19 cellular contexts compared by ENCODE assay signal in the genomic region with DNA sequence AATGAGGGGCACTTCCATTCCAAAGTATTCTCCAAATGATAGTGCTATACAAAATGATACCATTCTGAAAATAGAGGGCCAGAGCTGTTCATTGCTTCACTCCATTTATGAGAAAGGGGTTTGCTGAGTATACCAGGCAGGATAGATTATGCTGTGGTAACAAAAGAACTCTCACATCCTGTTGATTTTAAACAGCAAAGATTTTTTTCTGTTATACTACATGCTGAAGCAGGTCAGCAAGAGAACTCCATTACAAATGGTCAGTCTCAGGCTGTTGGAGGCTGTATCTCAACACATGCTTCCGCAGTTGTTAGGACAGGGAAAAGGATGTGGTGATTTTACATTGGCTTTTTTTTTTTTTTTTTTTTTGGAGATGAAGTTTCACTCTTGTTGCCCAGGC. TPM values are rescaled to one million over a fixed set of nuclear protein-coding genes. Genes with fewer than 3 reads are reported as not detected.
DNase-seq lines count a peak whose midpoint lies in the region; ATAC-seq and TF ChIP-seq lines count a peak whose summit lies in the region.
"Had no signal": no experiment of that assay in that cellular context is flagged by ENCODE, and none has a peak within 500 bp of the region (broad histone marks: within the 10 kb centered on the region; RNA-seq: fewer than 3 reads in every experiment).

No MANE protein-coding gene starts in this region.

- H3K9me3 Mint-ChIP-seq in activated CD4-positive, alpha-beta T cell treated with anti-CD3 and anti-CD28 coated beads, Interleukin-2, amount 10 ng/mL, durations not matched to agents 24 days and 14 days: no peaks in the 10 kb centered on the region
- H3K9me3 Mint-ChIP-seq in osteocyte (ENCODE audit: unreplicated experiment) (no peaks in the 10 kb centered on the region), CD14-positive monocyte (no peaks in the 10 kb centered on the region)

- no peaks in the 10 kb centered on the region for H3K27me3 Mint-ChIP-seq in activated CD4-positive, alpha-beta T cell treated with anti-CD3 and anti-CD28 coated beads, Interleukin-2, amount 10 ng/mL, durations not matched to agents 24 days and 14 days
- no peaks in the 10 kb centered on the region for H3K27me3 Mint-ChIP-seq in osteocyte (ENCODE audit: unreplicated experiment)
- H3K27me3 Mint-ChIP-seq in CD14-positive monocyte (ENCODE audit: low read depth in 3 of 3): no peaks in the 10 kb centered on the region

- H4K20me1 ChIP-seq in OCI-LY7 (ENCODE audit: insufficient read depth, low read length): no peaks in the 10 kb centered on the region; the same call in 1 of the 2 replicates

- H3K9me2 ChIP-seq in OCI-LY7 (ENCODE audit: insufficient read depth, low read length): no peaks in the 10 kb centered on the region

- ATAC-seq in gastrocnemius medialis (no peak), HG02623 (IDR thresholded peaks at IDR 0.05; ENCODE audit: unreplicated experiment) (no peak)
- ATAC-seq: left cardiac atrium had no signal

- peak overlapping the region; percentile 55 for H3K27ac Mint-ChIP-seq in activated CD4-positive, alpha-beta T cell treated with anti-CD3 and anti-CD28 coated beads, Interleukin-2, amount 10 ng/mL, durations not matched to agents 24 days and 14 days
- H3K27ac Mint-ChIP-seq in osteocyte (ENCODE audit: unreplicated experiment): peak overlapping the region; percentile 99
- no peak overlapping the region for H3K27ac Mint-ChIP-seq in CD14-positive monocyte

- no peak overlapping the region for H3K27ac ChIP-seq in OCI-LY7 (ENCODE audit: low read depth, low read length, poor library complexity, severe bottlenecking)
- peak overlapping the region; percentile 99 for H3K27ac ChIP-seq in brain microvascular endothelial cell
- peak overlapping the region in 2 of 4 donors; percentile 31 to 32 for H3K27ac ChIP-seq in gastrocnemius medialis
- H3K27ac ChIP-seq: neutrophil had no signal

- in situ Hi-C loops in brain microvascular endothelial cell (cut with HindIII; ENCODE audit: low pct_ligation_motif_present, low sequenced_read_pairs): no loop called here
- in situ Hi-C loops in gastrocnemius medialis (cut with MboI; ENCODE audit: low sequenced_read_pairs in 4 of 4): loop anchor here in 1 of 4 donors (10.0 kb wide), 1 partner anchor 137 kb away; the partner anchor contains the start of gene WDR19

- H3K4me1 ChIP-seq in OCI-LY7 (ENCODE audit: insufficient read depth, low read length, poor library complexity, severe bottlenecking): peaks cover 42% of the 10 kb centered on the region
- peaks cover 6 to 14% of the 10 kb centered on the region in 2 donors for H3K4me1 ChIP-seq in gastrocnemius medialis

- POLR2A ChIA-PET in OCI-LY7 (lab: Charles Lee): interaction anchor here (0.7 to 1.3 kb wide), 3 partner anchors 17 to 1060 kb away, joined by 3 to 4 read pairs (median 4); no protein-coding TSS in a partner anchor

- H3K4me3 ChIP-seq in OCI-LY7 (ENCODE audit: low read depth, low read length, poor library complexity, severe bottlenecking) (no peak overlapping the region), brain microvascular endothelial cell (ENCODE audit: low read depth, low read length) (no peak overlapping the region), gastrocnemius medialis (no peak overlapping the region)
- H3K4me3 ChIP-seq: upper lobe of left lung had no signal

- no peak for TF ChIP-seq POLR2A in gastrocnemius medialis (IDR thresholded peaks at IDR 0.05)

- H3K36me3 ChIP-seq in OCI-LY7 (ENCODE audit: insufficient read depth, low read length) (no peaks in the 10 kb centered on the region), brain microvascular endothelial cell (replicated peaks) (peaks cover 2% of the 10 kb centered on the region), gastrocnemius medialis (no peaks in the 10 kb centered on the region)
- H3K36me3 ChIP-seq: neutrophil, upper lobe of left lung had no signal

- no TSS peak for BruUV-seq in OCI-LY7 (replicated peaks; lab: Mats Ljungman, UMichigan)

- TF ChIP-seq CTCF in OCI-LY7 (conservative IDR thresholded peaks at IDR 0.05; ENCODE audit: low read length) (no peak), brain microvascular endothelial cell (IDR thresholded peaks at IDR 0.05; ENCODE audit: low read depth, low read length, missing control alignments) (no peak), osteocyte (IDR thresholded peaks at IDR 0.05) (no peak), gastrocnemius medialis (IDR thresholded peaks at IDR 0.05 in 4 of 5, conservative IDR thresholded peaks at IDR 0.05 in 1 of 5) (no peak), CD14-positive monocyte (IDR thresholded peaks at IDR 0.05) (no peak)

- peak overlapping the region; percentile 89 for H3K4me3 Mint-ChIP-seq in activated CD4-positive, alpha-beta T cell treated with anti-CD3 and anti-CD28 coated beads, Interleukin-2, amount 10 ng/mL, durations not matched to agents 24 days and 14 days
- H3K4me3 Mint-ChIP-seq in osteocyte (ENCODE audit: unreplicated experiment) (peak overlapping the region; percentile 26), CD14-positive monocyte (no peak overlapping the region)

- intact Hi-C loops in activated CD4-positive, alpha-beta T cell treated with anti-CD3 and anti-CD28 coated beads, Interleukin-2, amount 10 ng/mL, durations not matched to agents 24 days and 14 days (cut with micrococcal nuclease): loop anchor here (5.0 kb wide), 2 partner anchors 34 to 304 kb away; no protein-coding TSS in a partner anchor
- intact Hi-C loops in OCI-LY7 (cut with micrococcal nuclease; ENCODE audit: unreplicated experiment): loop anchor here (5.0 kb wide), 1 partner anchor 146 kb away; no protein-coding TSS in a partner anchor
- intact Hi-C loops in gastrocnemius medialis (cut with DNase I; ENCODE audit: low total_unique reads): loop anchor here (10.0 kb wide), 1 partner anchor 733 kb away; no protein-coding TSS in a partner anchor
- intact Hi-C loops in CD14-positive monocyte (cut with micrococcal nuclease): loop anchor here in 1 of 2 donors (10.0 kb wide), 1 partner anchor 63 kb away; no protein-coding TSS in a partner anchor

- H3K9me3 ChIP-seq in OCI-LY7 (ENCODE audit: low read length) (no peaks in the 10 kb centered on the region), gastrocnemius medialis (no peaks in the 10 kb centered on the region)
- H3K9me3 ChIP-seq: neutrophil, upper lobe of left lung had no signal

- H2AFZ ChIP-seq in OCI-LY7 (ENCODE audit: low read length): no peak overlapping the region

- CTCF ChIA-PET in OCI-LY7 (lab: Charles Lee; ENCODE audit: unreplicated experiment): no interaction called here

- peaks cover 24% of the 10 kb centered on the region for H3K36me3 Mint-ChIP-seq in activated CD4-positive, alpha-beta T cell treated with anti-CD3 and anti-CD28 coated beads, Interleukin-2, amount 10 ng/mL, durations not matched to agents 24 days and 14 days (ENCODE audit: low read depth)
- H3K36me3 Mint-ChIP-seq in osteocyte (ENCODE audit: unreplicated experiment) (peaks cover 4% of the 10 kb centered on the region), CD14-positive monocyte (peaks cover 4 to 5% of the 10 kb centered on the region in 2 donors)

- peak; percentile 67 for DNase-seq in activated CD4-positive, alpha-beta T cell treated with anti-CD3 and anti-CD28 coated beads, Interleukin-2, amount 10 ng/mL, durations not matched to agents 24 days and 14 days
- no peak for DNase-seq in activated CD4-positive, alpha-beta T cell treated with anti-CD3 and anti-CD28 coated beads, Interleukin-2, amount 50 U/mL, for 1 hour
- peak; percentile 37 for DNase-seq in OCI-LY7 (ENCODE audit: low spot score)
- no peak for DNase-seq in brain microvascular endothelial cell
- DNase-seq in osteocyte (ENCODE audit: extremely low spot score, unreplicated experiment): no peak
- DNase-seq in gastrocnemius medialis: no peak
- no peak for DNase-seq in CD14-positive monocyte (ENCODE audit: low spot score)
- DNase-seq: activated CD4-positive, alpha-beta T cell treated with anti-CD3 and anti-CD28 coated beads, Interleukin-2, amount 50 U/mL, for 4 hours; anterior cingulate cortex; DMS153; effector CD8-positive, alpha-beta T cell; KBM-7; left cardiac atrium; NCI-H187 treated with DMSO at 0.1 percent for 48 hours; NK-92 treated with Interleukin-12 subunit alpha and Interleukin-12 subunit beta, amount 100 ng/mL, for 24 hours; upper lobe of left lung had no signal

- H3K79me2 ChIP-seq in OCI-LY7 (ENCODE audit: insufficient read depth, low read depth, low read length): peaks cover 46% of the 10 kb centered on the region

- peaks cover 66% of the 10 kb centered on the region for H3K4me1 Mint-ChIP-seq in activated CD4-positive, alpha-beta T cell treated with anti-CD3 and anti-CD28 coated beads, Interleukin-2, amount 10 ng/mL, durations not matched to agents 24 days and 14 days
- H3K4me1 Mint-ChIP-seq in osteocyte (ENCODE audit: unreplicated experiment): peaks cover 56% of the 10 kb centered on the region
- peaks cover 46% of the 10 kb centered on the region for H3K4me1 Mint-ChIP-seq in CD14-positive monocyte

- H3K27me3 ChIP-seq in brain microvascular endothelial cell (replicated peaks) (no peaks in the 10 kb centered on the region), gastrocnemius medialis (no peaks in the 10 kb centered on the region)
- H3K27me3 ChIP-seq: upper lobe of left lung had no signal

- peak overlapping the region; percentile 16 for H3K4me2 ChIP-seq in OCI-LY7 (ENCODE audit: low read length)

RNA-seq across cellular contexts. Expression of gene KLHL5, which starts 13.7 kb away (rescaled TPM):
- total RNA-seq in activated CD4-positive, alpha-beta T cell treated with anti-CD3 and anti-CD28 coated beads, Interleukin-2, amount 10 ng/mL, durations not matched to agents 24 days and 14 days: 40.4 and 41.9 TPM in 2 replicates
- 34.4 and 47.5 TPM in 2 replicates for total RNA-seq in OCI-LY7 (2014; rRNA removed; shearing (Covaris generic))
- total RNA-seq in OCI-LY7 (2022) (59.8 and 69.8 TPM in 2 replicates), osteocyte (128 and 145 TPM in 2 replicates), gastrocnemius medialis (10 to 100 TPM; 10.9 to 14.0 (median 11.8) TPM)
- 10 to 100 TPM; 16.7 to 32.2 TPM for polyA plus RNA-seq in CD14-positive monocyte

RNA-seq across cellular contexts. Expression of gene TMEM156, which starts 16.1 kb away (rescaled TPM):
- total RNA-seq in activated CD4-positive, alpha-beta T cell treated with anti-CD3 and anti-CD28 coated beads, Interleukin-2, amount 10 ng/mL, durations not matched to agents 24 days and 14 days: 25.9 and 26.9 TPM in 2 replicates
- 25.0 and 29.0 TPM in 2 replicates for total RNA-seq in OCI-LY7 (2014; rRNA removed; shearing (Covaris generic))
- total RNA-seq in OCI-LY7 (2022): 29.4 and 35.7 TPM in 2 replicates
- not detected in 2 replicates for total RNA-seq in osteocyte
- not detected for total RNA-seq in gastrocnemius medialis
- 1 to 10 TPM in 1 of 2 donors, under 1 TPM in 1; 0.31 to 1.1 TPM for polyA plus RNA-seq in CD14-positive monocyte
- total RNA-seq: A673 had no signal

Comparison
In these comparisons a context has a peak if more than half of its experiments do, and no peak if none do; other contexts are left out.
1. DNase-seq: peak in activated CD4-positive, alpha-beta T cell treated with anti-CD3 and anti-CD28 coated beads, Interleukin-2, amount 10 ng/mL, durations not matched to agents 24 days and 14 days (single experiment) and OCI-LY7 (single experiment); none in activated CD4-positive, alpha-beta T cell treated with anti-CD3 and anti-CD28 coated beads, Interleukin-2, amount 50 U/mL, for 1 hour (single experiment), brain microvascular endothelial cell (single experiment), osteocyte (single experiment), gastrocnemius medialis (0 of 2) and CD14-positive monocyte (single experiment).
2. H3K27ac Mint-ChIP-seq: peak in activated CD4-positive, alpha-beta T cell treated with anti-CD3 and anti-CD28 coated beads, Interleukin-2, amount 10 ng/mL, durations not matched to agents 24 days and 14 days (single experiment) and osteocyte (single experiment); none in CD14-positive monocyte (0 of 7).
3. H3K4me3 Mint-ChIP-seq: peak in activated CD4-positive, alpha-beta T cell treated with anti-CD3 and anti-CD28 coated beads, Interleukin-2, amount 10 ng/mL, durations not matched to agents 24 days and 14 days (single experiment) and osteocyte (single experiment); none in CD14-positive monocyte (0 of 2).
4. RNA of gene TMEM156, which starts 16.1 kb away (total RNA-seq): 25.0 to 35.7 TPM in OCI-LY7 and 25.9 to 26.9 TPM in activated CD4-positive, alpha-beta T cell treated with anti-CD3 and anti-CD28 coated beads, Interleukin-2, amount 10 ng/mL, durations not matched to agents 24 days and 14 days; not detected in osteocyte and not detected in gastrocnemius medialis; every median in the first group is over 10 times any median in the second.